19 cellular contexts compared by ENCODE assay signal in the genomic region with DNA sequence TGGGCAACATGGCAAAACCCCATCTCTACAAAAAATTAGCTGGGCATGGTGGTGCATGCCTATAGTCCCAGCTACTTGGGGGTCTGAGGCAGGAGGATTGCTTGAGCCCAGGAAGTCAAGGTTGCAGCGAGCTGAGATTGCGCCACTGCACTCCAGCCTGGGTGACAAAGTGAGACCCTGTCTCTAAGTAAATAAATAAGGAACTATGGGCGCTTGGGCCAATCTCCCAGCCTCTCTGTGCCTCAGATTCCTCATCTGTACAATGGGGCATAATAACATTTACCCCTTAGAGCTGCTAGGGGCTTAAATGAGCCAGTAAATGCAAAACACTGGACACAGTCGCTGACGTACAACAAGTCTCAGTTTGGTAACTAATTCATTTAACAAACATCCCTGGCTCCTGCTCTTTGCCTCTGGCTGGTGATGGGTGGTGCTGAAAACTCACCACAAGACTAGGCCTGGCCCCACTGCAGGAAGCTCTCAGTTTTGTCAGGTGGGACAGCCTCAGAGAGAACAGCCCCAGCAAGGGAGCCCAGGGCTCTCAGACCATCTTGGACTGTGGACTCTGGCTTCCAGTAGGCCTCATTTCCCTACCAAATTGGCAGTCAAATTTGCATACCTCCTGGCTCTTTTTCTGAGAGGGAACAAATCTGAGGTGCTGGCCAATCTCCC. TPM values are rescaled to one million over a fixed set of nuclear protein-coding genes. Genes with fewer than 3 reads are reported as not detected.
A peak's percentile ranks its signal among the peaks of the same experiment; 100 is the strongest.
DNase-seq lines count a peak whose midpoint lies in the region; ATAC-seq and TF ChIP-seq lines count a peak whose summit lies in the region.
"Had no signal": no experiment of that assay in that cellular context is flagged by ENCODE, and none has a peak within 500 bp of the region (broad histone marks: within the 10 kb centered on the region; RNA-seq: fewer than 3 reads in every experiment).

No MANE protein-coding gene starts in this region.

- ATAC-seq in HG02588 (IDR thresholded peaks at IDR 0.05; ENCODE audit: unreplicated experiment): peak; percentile 63
- ATAC-seq: T-cell had no signal

- H3K9me3 ChIP-seq in transverse colon: no peaks in the 10 kb centered on the region
- H3K9me3 ChIP-seq: heart right ventricle had no signal

- peak overlapping the region; percentile 54 to 67 (median 60) for H3K27ac ChIP-seq in transverse colon
- H3K27ac ChIP-seq: epithelial cell of prostate, heart right ventricle had no signal

- WGBS in transverse colon (ENCODE audit: low coverage in 1 of 2), 2 donors: 89% methylated on average over 5 of the region's 5 CpGs; no CpG with 5 or more reads in 1 of the 2 donors

- no peaks in the 10 kb centered on the region for H3K36me3 ChIP-seq in transverse colon
- H3K36me3 ChIP-seq: heart right ventricle had no signal

- H3K4me3 Mint-ChIP-seq in activated CD4-positive, alpha-beta memory T cell treated with anti-CD3 and anti-CD28 coated beads, Interleukin-2, amount 10 ng/mL, durations not matched to agents 7 days and 5 days: no peak overlapping the region
- H3K4me3 Mint-ChIP-seq in activated CD4-positive, alpha-beta memory T cell treated with anti-CD3 and anti-CD28 coated beads for 36 hours: no peak overlapping the region
- H3K4me3 Mint-ChIP-seq in osteocyte (ENCODE audit: unreplicated experiment): no peak overlapping the region
- H3K4me3 Mint-ChIP-seq: central memory CD8-positive, alpha-beta T cell; T-cell; type B pancreatic cell had no signal

- CTCF ChIA-PET in activated CD4-positive, alpha-beta memory T cell treated with anti-CD3 and anti-CD28 coated beads, Interleukin-2, amount 10 ng/mL, durations not matched to agents 7 days and 5 days (lab: Charles Lee): interaction anchor here (1.3 kb wide), 1 partner anchor 25 kb away, joined by 6 read pairs; no protein-coding TSS in a partner anchor
- CTCF ChIA-PET in activated CD4-positive, alpha-beta memory T cell treated with anti-CD3 and anti-CD28 coated beads for 36 hours (lab: Charles Lee): no interaction called here

- TF ChIP-seq POLR2A in Raji (IDR thresholded peaks at IDR 0.05; ENCODE audit: insufficient read depth, low read depth, low read length): peak; percentile 28; the same call in 1 of the 2 replicates
- no peak for TF ChIP-seq POLR2A in transverse colon (IDR thresholded peaks at IDR 0.05)

- peaks cover 9 to 47% (median 39%) of the 10 kb centered on the region in 4 donors for H3K4me1 ChIP-seq in transverse colon

- no peak for TF ChIP-seq EP300 in transverse colon (IDR thresholded peaks at IDR 0.05; ENCODE audit: low read depth)

- H3K4me3 ChIP-seq in transverse colon: no peak overlapping the region
- H3K4me3 ChIP-seq: heart right ventricle had no signal

- no peaks in the 10 kb centered on the region for H3K27me3 Mint-ChIP-seq in activated CD4-positive, alpha-beta memory T cell treated with anti-CD3 and anti-CD28 coated beads, Interleukin-2, amount 10 ng/mL, durations not matched to agents 7 days and 5 days
- H3K27me3 Mint-ChIP-seq in activated CD4-positive, alpha-beta memory T cell treated with anti-CD3 and anti-CD28 coated beads for 36 hours: no peaks in the 10 kb centered on the region
- no peaks in the 10 kb centered on the region for H3K27me3 Mint-ChIP-seq in osteocyte (ENCODE audit: unreplicated experiment)
- H3K27me3 Mint-ChIP-seq: central memory CD8-positive, alpha-beta T cell; T-cell; type B pancreatic cell had no signal

- peaks cover 31% of the 10 kb centered on the region for H3K4me1 Mint-ChIP-seq in activated CD4-positive, alpha-beta memory T cell treated with anti-CD3 and anti-CD28 coated beads, Interleukin-2, amount 10 ng/mL, durations not matched to agents 7 days and 5 days
- H3K4me1 Mint-ChIP-seq in activated CD4-positive, alpha-beta memory T cell treated with anti-CD3 and anti-CD28 coated beads for 36 hours (ENCODE audit: low read depth): peaks cover 15% of the 10 kb centered on the region
- H3K4me1 Mint-ChIP-seq in osteocyte (ENCODE audit: unreplicated experiment): peaks cover 10% of the 10 kb centered on the region
- H3K4me1 Mint-ChIP-seq: central memory CD8-positive, alpha-beta T cell; T-cell had no signal

- no peak for TF ChIP-seq CTCF in transverse colon (IDR thresholded peaks at IDR 0.05)
- no peak for TF ChIP-seq CTCF in osteocyte (IDR thresholded peaks at IDR 0.05)

- in situ Hi-C loops in transverse colon (cut with MboI; ENCODE audit: low pct_ligation_motif_present in 1 of 4, low pct_unique_long_range_greater_than_20kb in 1 of 4, low sequenced_read_pairs in 3 of 4): no loop called here

- intact Hi-C loops in activated CD4-positive, alpha-beta memory T cell treated with anti-CD3 and anti-CD28 coated beads for 36 hours (cut with micrococcal nuclease): no loop called here
- intact Hi-C loops in transverse colon (cut with DNase I; ENCODE audit: low total_unique reads): no loop called here

- no peaks in the 10 kb centered on the region for H3K36me3 Mint-ChIP-seq in activated CD4-positive, alpha-beta memory T cell treated with anti-CD3 and anti-CD28 coated beads, Interleukin-2, amount 10 ng/mL, durations not matched to agents 7 days and 5 days (ENCODE audit: low read depth)
- H3K36me3 Mint-ChIP-seq in activated CD4-positive, alpha-beta memory T cell treated with anti-CD3 and anti-CD28 coated beads for 36 hours: no peaks in the 10 kb centered on the region
- no peaks in the 10 kb centered on the region for H3K36me3 Mint-ChIP-seq in osteocyte (ENCODE audit: unreplicated experiment)
- H3K36me3 Mint-ChIP-seq: T-cell, type B pancreatic cell had no signal

- POLR2A ChIA-PET in activated CD4-positive, alpha-beta memory T cell treated with anti-CD3 and anti-CD28 coated beads, Interleukin-2, amount 10 ng/mL, durations not matched to agents 7 days and 5 days (lab: Charles Lee): interaction anchor here (1.0 to 1.9 kb wide), 3 partner anchors 9 to 24 kb away, joined by 4 to 7 read pairs (median 4); partner anchors contain the start of gene SH2D7
- POLR2A ChIA-PET in activated CD4-positive, alpha-beta memory T cell treated with anti-CD3 and anti-CD28 coated beads for 36 hours (lab: Charles Lee): no interaction called here

- H3K27me3 ChIP-seq in transverse colon: no peaks in the 10 kb centered on the region
- H3K27me3 ChIP-seq: heart right ventricle had no signal

- H3K9me3 Mint-ChIP-seq in activated CD4-positive, alpha-beta memory T cell treated with anti-CD3 and anti-CD28 coated beads, Interleukin-2, amount 10 ng/mL, durations not matched to agents 7 days and 5 days: no peaks in the 10 kb centered on the region
- no peaks in the 10 kb centered on the region for H3K9me3 Mint-ChIP-seq in activated CD4-positive, alpha-beta memory T cell treated with anti-CD3 and anti-CD28 coated beads for 36 hours
- H3K9me3 Mint-ChIP-seq in osteocyte (ENCODE audit: unreplicated experiment): no peaks in the 10 kb centered on the region
- H3K9me3 Mint-ChIP-seq: central memory CD8-positive, alpha-beta T cell; T-cell; type B pancreatic cell had no signal

- H3K27ac Mint-ChIP-seq in activated CD4-positive, alpha-beta memory T cell treated with anti-CD3 and anti-CD28 coated beads, Interleukin-2, amount 10 ng/mL, durations not matched to agents 7 days and 5 days: no peak overlapping the region
- H3K27ac Mint-ChIP-seq in activated CD4-positive, alpha-beta memory T cell treated with anti-CD3 and anti-CD28 coated beads for 36 hours: no peak overlapping the region
- no peak overlapping the region for H3K27ac Mint-ChIP-seq in osteocyte (ENCODE audit: unreplicated experiment)
- H3K27ac Mint-ChIP-seq: T-cell, type B pancreatic cell had no signal

- peak; percentile 24 for DNase-seq in activated CD4-positive, alpha-beta memory T cell treated with anti-CD3 and anti-CD28 coated beads, Interleukin-2, amount 10 ng/mL, durations not matched to agents 7 days and 5 days
- DNase-seq in activated CD4-positive, alpha-beta memory T cell treated with anti-CD3 and anti-CD28 coated beads for 36 hours: no peak
- DNase-seq in transverse colon (peak; percentile 63), osteocyte (ENCODE audit: extremely low spot score, unreplicated experiment) (no peak), NCI-H1436 (lab: John Stamatoyannopoulos, UW) (no peak), SKM-1 (lab: John Stamatoyannopoulos, UW; ENCODE audit: unreplicated experiment) (no peak)
- DNase-seq: activated naive CD4-positive, alpha-beta T cell treated with anti-CD3 and anti-CD28 coated beads, Interleukin-2, amount 50 U/mL, for 16 hours; heart right ventricle; NCI-H2029 treated with DMSO at 0.1 percent for 48 hours; nucleus accumbens; T-cell had no signal

RNA-seq across cellular contexts. Expression of gene TBC1D2B, which starts 6.3 kb away (rescaled TPM):
- total RNA-seq in activated CD4-positive, alpha-beta memory T cell treated with anti-CD3 and anti-CD28 coated beads, Interleukin-2, amount 10 ng/mL, durations not matched to agents 7 days and 5 days: 100 to 1,000 TPM in 1 of 2 experiments, 10 to 100 TPM in 1; 97.1 to 101 TPM
- total RNA-seq in activated CD4-positive, alpha-beta memory T cell treated with anti-CD3 and anti-CD28 coated beads for 36 hours: 10 to 100 TPM; 47.9 to 57.8 TPM
- 10 to 100 TPM; 40.4 to 62.6 (median 53.8) TPM for total RNA-seq in transverse colon
- total RNA-seq in osteocyte: 65.5 and 69.3 TPM in 2 replicates

RNA-seq across cellular contexts. Expression of gene SH2D7, which starts 8.5 kb away (rescaled TPM):
- not detected for total RNA-seq in activated CD4-positive, alpha-beta memory T cell treated with anti-CD3 and anti-CD28 coated beads, Interleukin-2, amount 10 ng/mL, durations not matched to agents 7 days and 5 days
- not detected for total RNA-seq in activated CD4-positive, alpha-beta memory T cell treated with anti-CD3 and anti-CD28 coated beads for 36 hours
- 1 to 10 TPM in 3 of 4 donors, not detected in 1; 6.0 to 9.7 (median 9.3) TPM for total RNA-seq in transverse colon
- total RNA-seq in osteocyte: not detected in 2 replicates
- total RNA-seq: A673, heart right ventricle, LHCN-M2, liver, T-cell had no signal

RNA-seq across cellular contexts. Expression of gene CIB2, which starts 47.4 kb away (rescaled TPM):
- 1 to 10 TPM in 1 of 2 experiments, under 1 TPM in 1; 0.91 to 1.1 TPM for total RNA-seq in activated CD4-positive, alpha-beta memory T cell treated with anti-CD3 and anti-CD28 coated beads, Interleukin-2, amount 10 ng/mL, durations not matched to agents 7 days and 5 days
- total RNA-seq in activated CD4-positive, alpha-beta memory T cell treated with anti-CD3 and anti-CD28 coated beads for 36 hours: 1 to 10 TPM; 2.0 to 2.2 TPM
- 10 to 100 TPM in 2 of 4 donors, 1 to 10 TPM in 2; 8.4 to 19.5 (median 9.5) TPM for total RNA-seq in transverse colon
- 7.6 and 9.6 TPM in 2 replicates for total RNA-seq in osteocyte

Comparison
In these comparisons a context has a peak if more than half of its experiments do, and no peak if none do; other contexts are left out.
1. DNase-seq: peak in activated CD4-positive, alpha-beta memory T cell treated with anti-CD3 and anti-CD28 coated beads, Interleukin-2, amount 10 ng/mL, durations not matched to agents 7 days and 5 days (single experiment) and transverse colon (single experiment); none in activated CD4-positive, alpha-beta memory T cell treated with anti-CD3 and anti-CD28 coated beads for 36 hours (single experiment), osteocyte (single experiment), NCI-H1436 (single experiment) and SKM-1 (single experiment).